ENCODE assay signal across 2 cellular contexts in the genomic region with DNA sequence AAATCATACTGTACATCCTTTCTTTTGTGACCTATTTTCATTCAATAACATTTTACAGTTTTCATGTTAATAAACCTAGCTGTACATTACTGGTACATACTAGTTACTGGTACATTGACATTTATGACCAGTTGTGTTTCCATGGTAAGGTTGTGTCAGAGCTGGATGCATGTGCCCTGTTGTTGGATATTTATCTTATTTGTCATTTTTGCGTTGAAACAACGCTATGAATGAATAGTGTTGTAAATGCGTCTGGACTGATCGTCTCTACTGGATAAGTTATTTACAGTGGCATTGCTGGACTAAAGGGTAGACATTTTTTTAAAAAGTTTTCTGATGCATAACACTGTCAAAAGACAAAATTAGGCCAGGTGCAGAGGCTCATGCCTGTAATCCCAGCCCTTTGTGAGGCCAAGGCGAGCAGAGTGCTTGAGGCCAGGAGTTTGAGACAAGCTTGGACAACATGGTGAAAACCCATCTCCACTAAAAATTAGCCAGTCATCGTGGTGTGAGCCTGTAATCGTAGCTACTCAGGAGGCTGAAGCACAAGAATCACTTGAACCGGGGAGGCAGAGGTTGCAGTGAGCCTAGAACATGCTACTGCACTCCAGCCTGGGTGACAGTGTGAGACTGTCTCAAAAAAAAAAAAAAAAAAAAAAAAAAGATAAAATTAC.
TF ChIP-seq lines count a peak whose summit lies in the region.

No MANE protein-coding gene starts in this region.

TF ChIP-seq in IMR-90, 13 proteins besides CTCF, POLR2A, EP300 and RAD21:
- TF ChIP-seq NFE2L2 (IDR thresholded peaks at IDR 0.05; ENCODE audit: low read depth, low read length) (no peak), BHLHE40 (IDR thresholded peaks at IDR 0.05; ENCODE audit: low read depth, low read length) (no peak)

TF ChIP-seq in K562, 482 proteins besides CTCF, POLR2A, EP300 and RAD21:
- peak; percentile 59 for TF ChIP-seq MAFG (tag; conservative IDR thresholded peaks at IDR 0.05)
- no peak for TF ChIP-seq RFX1 (IDR thresholded peaks at IDR 0.05)
- TF ChIP-seq NFXL1 (CRISPR knock-in tag; IDR thresholded peaks at IDR 0.05) = no peak
- no peak for TF ChIP-seq TAF9B (IDR thresholded peaks at IDR 0.05; ENCODE audit: partially characterized antibody)
- no peak for TF ChIP-seq NCOA4 (IDR thresholded peaks at IDR 0.05; ENCODE audit: partially characterized antibody)
- TF ChIP-seq HMG20A (CRISPR knock-in tag; conservative IDR thresholded peaks at IDR 0.05) = no peak
- TF ChIP-seq DLX4 (CRISPR knock-in tag; IDR thresholded peaks at IDR 0.05) = no peak
- TF ChIP-seq, protein P1, sequence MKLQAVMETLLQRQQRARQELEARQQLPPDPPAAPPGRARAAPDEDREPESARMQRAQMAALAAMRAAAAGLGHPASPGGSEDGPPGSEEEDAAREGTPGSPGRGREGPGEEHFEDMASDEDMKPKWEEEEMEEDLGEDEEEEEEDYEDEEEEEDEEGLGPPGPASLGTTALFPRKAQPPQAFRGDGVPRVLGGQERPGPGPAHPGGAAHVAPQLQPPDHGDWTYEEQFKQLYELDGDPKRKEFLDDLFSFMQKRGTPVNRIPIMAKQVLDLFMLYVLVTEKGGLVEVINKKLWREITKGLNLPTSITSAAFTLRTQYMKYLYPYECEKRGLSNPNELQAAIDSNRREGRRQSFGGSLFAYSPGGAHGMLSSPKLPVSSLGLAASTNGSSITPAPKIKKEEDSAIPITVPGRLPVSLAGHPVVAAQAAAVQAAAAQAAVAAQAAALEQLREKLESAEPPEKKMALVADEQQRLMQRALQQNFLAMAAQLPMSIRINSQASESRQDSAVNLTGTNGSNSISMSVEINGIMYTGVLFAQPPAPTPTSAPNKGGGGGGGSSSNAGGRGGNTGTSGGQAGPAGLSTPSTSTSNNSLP (IDR thresholded peaks at IDR 0.05; ENCODE audit: borderline replicate concordance, low read depth, low read length) = no peak
- 0 out of 2 replicates have a peak, but pooled peaks have one; percentile 25 for TF ChIP-seq C11orf30 (IDR thresholded peaks at IDR 0.05; ENCODE audit: low read depth)
- no peak for TF ChIP-seq ZNF766 (CRISPR knock-in tag; conservative IDR thresholded peaks at IDR 0.05)
- TF ChIP-seq MAFF (IDR thresholded peaks at IDR 0.05; ENCODE audit: low read length) = 0 out of 2 replicates have a peak, but pooled peaks have one; percentile 2
- peak; percentile 50; the same call in 1 of the 2 replicates for TF ChIP-seq ZNF316 (IDR thresholded peaks at IDR 0.05)
- TF ChIP-seq NFE2 (IDR thresholded peaks at IDR 0.05; ENCODE audit: low read depth) = peak; percentile 70
- TF ChIP-seq, protein P2, sequence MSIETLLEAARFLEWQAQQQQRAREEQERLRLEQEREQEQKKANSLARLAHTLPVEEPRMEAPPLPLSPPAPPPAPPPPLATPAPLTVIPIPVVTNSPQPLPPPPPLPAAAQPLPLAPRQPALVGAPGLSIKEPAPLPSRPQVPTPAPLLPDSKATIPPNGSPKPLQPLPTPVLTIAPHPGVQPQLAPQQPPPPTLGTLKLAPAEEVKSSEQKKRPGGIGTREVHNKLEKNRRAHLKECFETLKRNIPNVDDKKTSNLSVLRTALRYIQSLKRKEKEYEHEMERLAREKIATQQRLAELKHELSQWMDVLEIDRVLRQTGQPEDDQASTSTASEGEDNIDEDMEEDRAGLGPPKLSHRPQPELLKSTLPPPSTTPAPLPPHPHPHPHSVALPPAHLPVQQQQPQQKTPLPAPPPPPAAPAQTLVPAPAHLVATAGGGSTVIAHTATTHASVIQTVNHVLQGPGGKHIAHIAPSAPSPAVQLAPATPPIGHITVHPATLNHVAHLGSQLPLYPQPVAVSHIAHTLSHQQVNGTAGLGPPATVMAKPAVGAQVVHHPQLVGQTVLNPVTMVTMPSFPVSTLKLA (conservative IDR thresholded peaks at IDR 0.05) = no peak
- TF ChIP-seq MED1 (CRISPR knock-in tag; IDR thresholded peaks at IDR 0.05; ENCODE audit: borderline replicate concordance) = no peak
- TF ChIP-seq, protein P3, sequence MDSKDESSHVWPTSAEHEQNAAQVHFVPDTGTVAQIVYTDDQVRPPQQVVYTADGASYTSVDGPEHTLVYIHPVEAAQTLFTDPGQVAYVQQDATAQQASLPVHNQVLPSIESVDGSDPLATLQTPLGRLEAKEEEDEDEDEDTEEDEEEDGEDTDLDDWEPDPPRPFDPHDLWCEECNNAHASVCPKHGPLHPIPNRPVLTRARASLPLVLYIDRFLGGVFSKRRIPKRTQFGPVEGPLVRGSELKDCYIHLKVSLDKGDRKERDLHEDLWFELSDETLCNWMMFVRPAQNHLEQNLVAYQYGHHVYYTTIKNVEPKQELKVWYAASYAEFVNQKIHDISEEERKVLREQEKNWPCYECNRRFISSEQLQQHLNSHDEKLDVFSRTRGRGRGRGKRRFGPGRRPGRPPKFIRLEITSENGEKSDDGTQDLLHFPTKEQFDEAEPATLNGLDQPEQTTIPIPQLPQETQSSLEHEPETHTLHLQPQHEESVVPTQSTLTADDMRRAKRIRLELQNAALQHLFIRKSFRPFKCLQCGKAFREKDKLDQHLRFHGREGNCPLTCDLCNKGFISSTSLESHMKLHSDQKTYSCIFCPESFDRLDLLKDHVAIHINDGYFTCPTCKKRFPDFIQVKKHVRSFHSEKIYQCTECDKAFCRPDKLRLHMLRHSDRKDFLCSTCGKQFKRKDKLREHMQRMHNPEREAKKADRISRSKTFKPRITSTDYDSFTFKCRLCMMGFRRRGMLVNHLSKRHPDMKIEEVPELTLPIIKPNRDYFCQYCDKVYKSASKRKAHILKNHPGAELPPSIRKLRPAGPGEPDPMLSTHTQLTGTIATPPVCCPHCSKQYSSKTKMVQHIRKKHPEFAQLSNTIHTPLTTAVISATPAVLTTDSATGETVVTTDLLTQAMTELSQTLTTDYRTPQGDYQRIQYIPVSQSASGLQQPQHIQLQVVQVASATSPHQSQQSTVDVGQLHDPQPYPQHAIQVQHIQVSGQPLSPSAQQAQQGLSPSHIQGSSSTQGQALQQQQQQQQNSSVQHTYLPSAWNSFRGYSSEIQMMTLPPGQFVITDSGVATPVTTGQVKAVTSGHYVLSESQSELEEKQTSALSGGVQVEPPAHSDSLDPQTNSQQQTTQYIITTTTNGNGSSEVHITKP (IDR thresholded peaks at IDR 0.05; ENCODE audit: partially characterized antibody) = no peak
TF ChIP-seq in K562: peak in this region for 5.
